14 cellular contexts compared by ENCODE assay signal in genomic region chr6:67679566-67680296, GRCh38.
"Had no signal": no experiment of that assay in that cellular context is flagged by ENCODE, and none has a peak within 500 bp of the region (broad histone marks: within the 10 kb centered on the region; RNA-seq: fewer than 3 reads in every experiment).

No MANE protein-coding gene starts in this region.

- H3K27ac Mint-ChIP-seq: activated CD4-positive, alpha-beta T cell treated with anti-CD3 and anti-CD28 coated beads, Interleukin-2, amount 10 ng/mL, durations not matched to agents 24 days and 14 days; activated CD8-positive, alpha-beta T cell treated with anti-CD3 and anti-CD28 coated beads, Interleukin-2, amount 10 ng/mL, durations not matched to agents 7 days and 5 days; activated naive CD4-positive, alpha-beta T cell treated with anti-CD3 and anti-CD28 coated beads, Interleukin-2, amount 50 U/mL, for 72 hours; activated T-cell treated with anti-CD3 and anti-CD28 coated beads, Interleukin-2, amount 50 U/mL, for 72 hours; natural killer cell; stimulated activated memory B cell treated with anti-CD40 and anti-IgM and Interleukin-4, amounts not matched to agents 10 μg/mL and 1 μg/mL and 100 μg/mL, for 72 hours; T-helper 2 cell treated with Interferon-gamma antibody and Interleukin-4, amounts not matched to agents 5 μg/mL and 100 μg/mL, for 36 hours had no signal

- H3K27me3 Mint-ChIP-seq: activated CD4-positive, alpha-beta T cell treated with anti-CD3 and anti-CD28 coated beads, Interleukin-2, amount 10 ng/mL, durations not matched to agents 24 days and 14 days; stimulated activated memory B cell treated with anti-CD40 and anti-IgM and Interleukin-4, amounts not matched to agents 10 μg/mL and 1 μg/mL and 100 μg/mL, for 72 hours had no signal

- H3K36me3 Mint-ChIP-seq: natural killer cell; stimulated activated memory B cell treated with anti-CD40 and anti-IgM and Interleukin-4, amounts not matched to agents 10 μg/mL and 1 μg/mL and 100 μg/mL, for 72 hours had no signal

- ATAC-seq: activated CD8-positive, alpha-beta T cell treated with anti-CD3 and anti-CD28 coated beads, Interleukin-2, amount 10 ng/mL, durations not matched to agents 7 days and 5 days; activated naive CD4-positive, alpha-beta T cell treated with anti-CD3 and anti-CD28 coated beads, Interleukin-2, amount 50 U/mL, for 72 hours; activated T-cell treated with anti-CD3 and anti-CD28 coated beads, Interleukin-2, amount 50 U/mL, for 72 hours; esophagus mucosa; natural killer cell; stimulated activated memory B cell treated with anti-CD40 and anti-IgM and Interleukin-4, amounts not matched to agents 10 μg/mL and 1 μg/mL and 100 μg/mL, for 72 hours had no signal

- DNase-seq: activated CD4-positive, alpha-beta T cell treated with anti-CD3 and anti-CD28 coated beads, Interleukin-2, amount 10 ng/mL, durations not matched to agents 24 days and 14 days; activated CD4-positive, CD25-positive, alpha-beta regulatory T cell; activated CD8-positive, alpha-beta memory T cell treated with anti-CD3 and anti-CD28 coated beads, Interleukin-2, amount 50 U/mL, for 4 hours; activated CD8-positive, alpha-beta T cell treated with anti-CD3 and anti-CD28 coated beads, Interleukin-2, amount 10 ng/mL, durations not matched to agents 7 days and 5 days; activated gamma-delta T cell; activated T-cell treated with anti-CD3 and anti-CD28 coated beads, Interleukin-2, amount 50 U/mL, for 72 hours; hypothalamus; mesenchymal stem cell; natural killer cell; stimulated activated CD4-positive, alpha-beta T cell treated with anti-CD3 and anti-CD28 coated beads, Interleukin-2, amount 100 ng/mL, for 48 hours had no signal

- H3K4me1 Mint-ChIP-seq: activated CD4-positive, alpha-beta T cell treated with anti-CD3 and anti-CD28 coated beads, Interleukin-2, amount 10 ng/mL, durations not matched to agents 24 days and 14 days; natural killer cell; stimulated activated memory B cell treated with anti-CD40 and anti-IgM and Interleukin-4, amounts not matched to agents 10 μg/mL and 1 μg/mL and 100 μg/mL, for 72 hours had no signal

- H3K4me3 Mint-ChIP-seq: activated CD4-positive, alpha-beta T cell treated with anti-CD3 and anti-CD28 coated beads, Interleukin-2, amount 10 ng/mL, durations not matched to agents 24 days and 14 days; activated CD8-positive, alpha-beta T cell treated with anti-CD3 and anti-CD28 coated beads, Interleukin-2, amount 10 ng/mL, durations not matched to agents 7 days and 5 days; activated T-cell treated with anti-CD3 and anti-CD28 coated beads, Interleukin-2, amount 50 U/mL, for 72 hours; natural killer cell; stimulated activated memory B cell treated with anti-CD40 and anti-IgM and Interleukin-4, amounts not matched to agents 10 μg/mL and 1 μg/mL and 100 μg/mL, for 72 hours; T-helper 2 cell treated with Interferon-gamma antibody and Interleukin-4, amounts not matched to agents 5 μg/mL and 100 μg/mL, for 36 hours had no signal

- H3K9me3 Mint-ChIP-seq: activated CD4-positive, alpha-beta T cell treated with anti-CD3 and anti-CD28 coated beads, Interleukin-2, amount 10 ng/mL, durations not matched to agents 24 days and 14 days had no signal
